8 cellular contexts compared by ENCODE assay signal in genomic region chrX:53441531-53442321, GRCh38. TPM values are rescaled to one million over a fixed set of nuclear protein-coding genes. Genes with fewer than 3 reads are reported as not detected.
DNase-seq lines count a peak whose midpoint lies in the region; ATAC-seq and TF ChIP-seq lines count a peak whose summit lies in the region.

No MANE protein-coding gene starts in this region.

- peak; percentile 80 to 86 (median 84) for ATAC-seq in T-cell (replicated peaks in 1 of 4)
- ATAC-seq in right cardiac atrium, result peak; percentile 90 to 93

- no peak for TF ChIP-seq POLR2A in vagina (IDR thresholded peaks at IDR 0.05)

- H3K9me3 ChIP-seq in right cardiac atrium (ENCODE audit: control insufficient read depth, low read length) (no peaks in the 10 kb centered on the region), vagina (no peaks in the 10 kb centered on the region)

- POLR2A ChIA-PET in T-cell (lab: Charles Lee), result interaction anchor here in 1 of 2 donors (1.0 kb wide), 1 partner anchor 19 kb away, joined by 3 read pairs; the partner anchor contains the start of genes RIBC1 and SMC1A

- peak overlapping the region; percentile 68 to 77 (median 77) for H3K4me3 Mint-ChIP-seq in T-cell

- no peaks in the 10 kb centered on the region for H3K9me3 Mint-ChIP-seq in T-cell

- intact Hi-C loops in right cardiac atrium (cut with DNase I) (no loop called here), vagina (cut with DNase I) (no loop called here)

- 8% methylated on average over 44 of the region's 44 CpGs for WGBS in right cardiac atrium

- H3K27ac ChIP-seq in right cardiac atrium (ENCODE audit: low read length) (no peak overlapping the region), rectal smooth muscle tissue (ENCODE audit: low read depth, low read length) (no peak overlapping the region), vagina (peak overlapping the region; percentile 68)

- peaks cover 6 to 10% (median 9%) of the 10 kb centered on the region in 3 donors for H3K4me1 Mint-ChIP-seq in T-cell

- peaks cover 5 to 29% of the 10 kb centered on the region in 2 donors for H3K27me3 Mint-ChIP-seq in T-cell

- TF ChIP-seq CTCF in HFF-Myc (IDR thresholded peaks at IDR 0.05; ENCODE audit: low read depth, low read length, missing control alignments) (no peak), vagina (IDR thresholded peaks at IDR 0.05) (no peak)

- H3K9ac ChIP-seq in rectal smooth muscle tissue (ENCODE audit: low read length), result peak overlapping the region; percentile 13

- H3K27ac Mint-ChIP-seq in T-cell, result peak overlapping the region in 1 of 2 donors; percentile 27

- no peaks in the 10 kb centered on the region for H3K27me3 ChIP-seq in right cardiac atrium (ENCODE audit: control insufficient read depth, insufficient read depth)
- no peaks in the 10 kb centered on the region for H3K27me3 ChIP-seq in rectal smooth muscle tissue (ENCODE audit: control insufficient read depth, insufficient read depth, low read length)
- H3K27me3 ChIP-seq in vagina, result no peaks in the 10 kb centered on the region

- H3K36me3 ChIP-seq in rectal smooth muscle tissue (ENCODE audit: control insufficient read depth, insufficient read depth, low read length), result no peaks in the 10 kb centered on the region
- H3K36me3 ChIP-seq in vagina, result no peaks in the 10 kb centered on the region

- CTCF ChIA-PET in T-cell (lab: Charles Lee), result interaction anchor here in 1 of 2 donors (0.6 kb wide), 1 partner anchor 1966 kb away, joined by 5 read pairs; no protein-coding TSS in a partner anchor

- DNase-seq in EL (peak; percentile 77), HFF-Myc (ENCODE audit: extremely low read depth, low read depth) (peak; percentile 22), NCI-H1105 treated with DMSO at 0.1 percent for 48 hours (lab: John Stamatoyannopoulos, UW) (peak; percentile 84), T-cell (peak; percentile 19 to 71 (median 42)), amygdala (lab: John Stamatoyannopoulos, UW) (peak in 50 of 56 donors; percentile 0 to 69 (median 32)), right cardiac atrium (peak; percentile 87 to 93 (median 93)), vagina (ENCODE audit: extremely low spot score in 2 of 2) (no peak)

- no peaks in the 10 kb centered on the region for H3K36me3 Mint-ChIP-seq in T-cell

- H3K4me1 ChIP-seq in right cardiac atrium (ENCODE audit: control insufficient read depth, insufficient read depth, low read length) (no peaks in the 10 kb centered on the region), rectal smooth muscle tissue (ENCODE audit: control insufficient read depth, insufficient read depth, low read length) (no peaks in the 10 kb centered on the region), vagina (peaks cover 5% of the 10 kb centered on the region)

- peak overlapping the region; percentile 34 for H3K4me3 ChIP-seq in HFF-Myc (replicated peaks; ENCODE audit: low read depth, low read length)
- peak overlapping the region; percentile 35 for H3K4me3 ChIP-seq in right cardiac atrium (ENCODE audit: low read length)
- peak overlapping the region; percentile 61 for H3K4me3 ChIP-seq in rectal smooth muscle tissue (ENCODE audit: low read length)
- peak overlapping the region; percentile 28 to 35 for H3K4me3 ChIP-seq in vagina

RNA-seq across cellular contexts. Expression of gene HSD17B10, which starts 7.6 kb away (rescaled TPM):
- total RNA-seq in T-cell, result 10 to 100 TPM; 36.6 to 60.0 (median 43.3) TPM
- total RNA-seq in right cardiac atrium, result 100 to 1,000 TPM in 2 of 4 donors, 10 to 100 TPM in 2; 89.3 to 113 (median 106) TPM
- 107 TPM for polyA plus RNA-seq in right cardiac atrium
- total RNA-seq in vagina, result 42.0 TPM

RNA-seq across cellular contexts. Expression of gene RIBC1, which starts 19.1 kb away (rescaled TPM):
- total RNA-seq in T-cell (1 to 10 TPM; 1.5 to 2.7 (median 2.1) TPM), right cardiac atrium (1 to 10 TPM in 1 of 4 donors, under 1 TPM in 3; 0.67 to 1.8 (median 0.83) TPM), vagina (not detected)
- polyA plus RNA-seq in right cardiac atrium, result 1.1 TPM

RNA-seq across cellular contexts. Expression of gene SMC1A, which starts 19.3 kb away (rescaled TPM):
- total RNA-seq in T-cell, result 10 to 100 TPM; 46.8 to 73.0 (median 66.0) TPM
- total RNA-seq in right cardiac atrium, result 10 to 100 TPM; 41.9 to 50.3 (median 49.2) TPM
- polyA plus RNA-seq in right cardiac atrium, result 9.4 TPM
- total RNA-seq in vagina, result 31.4 TPM

Comparison
In these comparisons a context has a peak if more than half of its experiments do, and no peak if none do; other contexts are left out.
1. DNase-seq: peak in EL (single experiment), HFF-Myc (single experiment), NCI-H1105 treated with DMSO at 0.1 percent for 48 hours (single experiment), T-cell (34 of 34), amygdala (50 of 56) and right cardiac atrium (3 of 3); none in vagina (0 of 2).
2. Peak in every context shown above with its lines, with median percentiles within 50 percentile points of each other: H3K4me3 ChIP-seq.